ENCODE assay signal across 9 cellular contexts in genomic region chr12:53591301-53592206, GRCh38. TPM values are rescaled to one million over a fixed set of nuclear protein-coding genes. Genes with fewer than 3 reads are reported as not detected.
DNase-seq lines count a peak whose midpoint lies in the region; ATAC-seq, FAIRE-seq and TF ChIP-seq lines count a peak whose summit lies in the region.
"Had no signal": no experiment of that assay in that cellular context is flagged by ENCODE, and none has a peak within 500 bp of the region (broad histone marks: within the 10 kb centered on the region; RNA-seq: fewer than 3 reads in every experiment).

No MANE protein-coding gene starts in this region.

- intact Hi-C loops in Panc1 (cut with micrococcal nuclease; ENCODE audit: unreplicated experiment) (no loop called here), esophagus muscularis mucosa (cut with DNase I) (no loop called here)

- H3K9me3 ChIP-seq in Panc1 (ENCODE audit: control insufficient read depth, insufficient read depth, low read depth, low read length) (no peaks in the 10 kb centered on the region), esophagus muscularis mucosa (no peaks in the 10 kb centered on the region)

- no peak for TF ChIP-seq POLR2A in esophagus muscularis mucosa (IDR thresholded peaks at IDR 0.05; ENCODE audit: low read depth)

- H3K36me3 ChIP-seq in Panc1 (ENCODE audit: control insufficient read depth, insufficient read depth, low read length): no peaks in the 10 kb centered on the region
- H3K36me3 ChIP-seq in esophagus muscularis mucosa: no peaks in the 10 kb centered on the region

- peak; percentile 47 for FAIRE-seq in A204.1 (lab: Jason Lieb, UNC)

- in situ Hi-C loops in Panc1 (cut with HindIII; ENCODE audit: low pct_unique_long_range_greater_than_20kb, low sequenced_read_pairs): no loop called here

- 55% methylated on average over 6 of the region's 6 CpGs for WGBS in esophagus muscularis mucosa

- H3K9me3 Mint-ChIP-seq in nephron: no peaks in the 10 kb centered on the region
- H3K9me3 Mint-ChIP-seq: activated CD4-positive, alpha-beta memory T cell treated with anti-CD3 and anti-CD28 coated beads, Interleukin-2, amount 10 ng/mL, durations not matched to agents 7 days and 5 days had no signal

- H3K27me3 ChIP-seq in Panc1 (ENCODE audit: control insufficient read depth, insufficient read depth, low read length) (no peaks in the 10 kb centered on the region), esophagus muscularis mucosa (no peaks in the 10 kb centered on the region)

- H3K36me3 Mint-ChIP-seq in nephron (ENCODE audit: low read depth): no peaks in the 10 kb centered on the region

- CTCF ChIA-PET in Panc1 (lab: Charles Lee): interaction anchor here (0.6 kb wide), 1 partner anchor 790 kb away, joined by 3 read pairs; no protein-coding TSS in a partner anchor

- no peak overlapping the region for H3K4me3 ChIP-seq in Panc1 (ENCODE audit: low read depth in 2 of 2, low read length in 2 of 2)
- no peak overlapping the region for H3K4me3 ChIP-seq in esophagus muscularis mucosa

- no peak for TF ChIP-seq EP300 in esophagus muscularis mucosa (IDR thresholded peaks at IDR 0.05)

- H3K27ac ChIP-seq in Panc1 (ENCODE audit: low read length) (peak overlapping the region; percentile 18; the same call in 1 of the 2 replicates), esophagus muscularis mucosa (replicated peaks in 1 of 4) (peak overlapping the region in 3 of 4 donors; percentile 5 to 35 (median 8))

- POLR2A ChIA-PET in Panc1 (lab: Charles Lee): interaction anchor here (0.6 kb wide), 1 partner anchor 31 kb away, joined by 6 read pairs; no protein-coding TSS in a partner anchor

- no TSS peak for BruUV-seq in Panc1 (replicated peaks; lab: Mats Ljungman, UMichigan)

- TF ChIP-seq CTCF in Panc1 (IDR thresholded peaks at IDR 0.05) (no peak), esophagus muscularis mucosa (IDR thresholded peaks at IDR 0.05) (no peak), nephron (IDR thresholded peaks at IDR 0.05; ENCODE audit: unreplicated experiment in 3 of 3) (no peak)

- H3K4me1 ChIP-seq in Panc1 (ENCODE audit: control insufficient read depth, insufficient read depth, low read length) (peaks cover 15% of the 10 kb centered on the region), esophagus muscularis mucosa (peaks cover 39 to 74% (median 65%) of the 10 kb centered on the region in 4 donors)

- DNase-seq in Panc1 (ENCODE audit: low read depth, low spot score) (no peak), esophagus muscularis mucosa (ENCODE audit: extremely low spot score) (no peak), GF-D8 (lab: John Stamatoyannopoulos, UW) (no peak), NCI-H526 (lab: John Stamatoyannopoulos, UW) (no peak)
- no peak for DNase-seq in stimulated activated CD4-positive, alpha-beta T cell treated with anti-CD3 and anti-CD28 coated beads, Interleukin-4, amount 100 ng/mL, for 1 hour
- DNase-seq: activated CD4-positive, alpha-beta memory T cell treated with anti-CD3 and anti-CD28 coated beads, Interleukin-2, amount 10 ng/mL, durations not matched to agents 7 days and 5 days had no signal

- H3K4me3 Mint-ChIP-seq in nephron: peak overlapping the region in 1 of 3 experiments; percentile 37
- H3K4me3 Mint-ChIP-seq: activated CD4-positive, alpha-beta memory T cell treated with anti-CD3 and anti-CD28 coated beads, Interleukin-2, amount 10 ng/mL, durations not matched to agents 7 days and 5 days had no signal

- peaks cover 57% of the 10 kb centered on the region for H3K4me1 Mint-ChIP-seq in nephron

- no peaks in the 10 kb centered on the region for H3K27me3 Mint-ChIP-seq in nephron (ENCODE audit: low read depth)
- H3K27me3 Mint-ChIP-seq: activated CD4-positive, alpha-beta memory T cell treated with anti-CD3 and anti-CD28 coated beads, Interleukin-2, amount 10 ng/mL, durations not matched to agents 7 days and 5 days had no signal

- peak overlapping the region; percentile 68 to 83 (median 82) for H3K27ac Mint-ChIP-seq in nephron
- H3K27ac Mint-ChIP-seq: activated CD4-positive, alpha-beta memory T cell treated with anti-CD3 and anti-CD28 coated beads, Interleukin-2, amount 10 ng/mL, durations not matched to agents 7 days and 5 days had no signal

- ATAC-seq in Panc1 (no peak), GM18868 (IDR thresholded peaks at IDR 0.05; ENCODE audit: unreplicated experiment) (no peak)

RNA-seq across cellular contexts. Expression of gene ATF7, which starts 34.6 kb away (rescaled TPM):
- total RNA-seq in Panc1 (2021; ENCODE audit: unreplicated experiment) (29.5 TPM), esophagus muscularis mucosa (10 to 100 TPM; 23.5 to 43.6 (median 37.1) TPM)
- polyA plus RNA-seq in Panc1 (2012; ENCODE audit: insufficient read length): 15.8 TPM
